ENCODE assay signal across 15 cellular contexts in the genomic region with DNA sequence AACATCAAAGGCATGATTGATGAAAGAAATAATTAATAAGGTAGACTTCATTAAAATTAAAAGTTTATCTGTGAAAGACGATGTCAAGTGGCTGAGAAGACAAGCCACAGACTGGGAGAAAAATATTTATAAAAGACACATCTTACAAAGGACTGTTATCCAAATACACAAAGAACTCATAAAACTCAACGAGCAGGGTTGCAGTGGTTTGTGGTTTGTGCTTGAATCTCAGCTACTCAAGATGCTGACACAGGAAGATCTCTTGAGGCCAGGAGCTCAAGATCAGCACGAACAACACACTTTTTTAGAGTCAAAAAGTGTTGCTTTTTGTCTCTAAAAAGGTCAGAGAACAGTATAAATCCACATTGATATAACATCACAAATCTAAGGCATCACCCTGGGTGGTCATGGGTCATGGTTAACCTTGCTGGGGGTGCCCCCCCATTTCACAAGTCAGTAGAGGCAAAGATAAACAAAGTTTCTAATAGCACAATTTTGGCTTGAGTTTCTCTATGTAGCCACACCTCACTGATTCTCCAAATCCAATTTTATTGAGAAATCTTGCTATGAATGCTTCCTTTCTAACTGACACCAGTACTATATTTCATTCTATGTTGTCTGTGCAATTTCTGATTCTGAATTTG.
DNase-seq lines count a peak whose midpoint lies in the region; ATAC-seq and TF ChIP-seq lines count a peak whose summit lies in the region.
"Had no signal": no experiment of that assay in that cellular context is flagged by ENCODE, and none has a peak within 500 bp of the region (broad histone marks: within the 10 kb centered on the region; RNA-seq: fewer than 3 reads in every experiment).

No MANE protein-coding gene starts in this region.

- ATAC-seq in PC-3 (peak; percentile 54), HG03469 (IDR thresholded peaks at IDR 0.05; ENCODE audit: unreplicated experiment) (no peak)
- no peak for ATAC-seq in activated naive CD4-positive, alpha-beta T cell treated with anti-CD3 and anti-CD28 coated beads, Interleukin-2, amount 50 U/mL, for 72 hours
- ATAC-seq: SK-N-SH treated with all-trans-retinoic acid at 6 μM for 48 hours had no signal

- CTCF ChIA-PET in PC-3 (lab: Charles Lee) (no interaction called here), Calu3 (lab: Charles Lee) (no interaction called here)

- H3K9me3 Mint-ChIP-seq in Calu3 (ENCODE audit: low read depth, unreplicated experiment): peaks cover 13% of the 10 kb centered on the region
- no peaks in the 10 kb centered on the region for H3K9me3 Mint-ChIP-seq in activated naive CD4-positive, alpha-beta T cell treated with anti-CD3 and anti-CD28 coated beads, Interleukin-2, amount 50 U/mL, for 72 hours

- H3K36me3 ChIP-seq in PC-3 (ENCODE audit: low read depth, low read length): no peaks in the 10 kb centered on the region
- H3K36me3 ChIP-seq: BE2C, suprapubic skin had no signal

- POLR2A ChIA-PET in PC-3 (lab: Charles Lee; ENCODE audit: unreplicated experiment): no interaction called here

- TF ChIP-seq CTCF in PC-3 (conservative IDR thresholded peaks at IDR 0.05; ENCODE audit: low read depth, low read length): no peak
- no peak for TF ChIP-seq CTCF in astrocyte of the spinal cord (IDR thresholded peaks at IDR 0.05; ENCODE audit: low read depth, low read length)
- TF ChIP-seq CTCF in Calu3 (IDR thresholded peaks at IDR 0.05; ENCODE audit: unreplicated experiment): no peak

- in situ Hi-C loops in astrocyte of the spinal cord (cut with HindIII; ENCODE audit: low sequenced_read_pairs): no loop called here

- no peaks in the 10 kb centered on the region for H3K27me3 ChIP-seq in PC-3 (ENCODE audit: low read length)
- H3K27me3 ChIP-seq: BE2C, suprapubic skin had no signal

- no peak overlapping the region for H3K27ac Mint-ChIP-seq in Calu3 (ENCODE audit: unreplicated experiment)
- peak overlapping the region in 1 of 2 donors; percentile 50 for H3K27ac Mint-ChIP-seq in activated naive CD4-positive, alpha-beta T cell treated with anti-CD3 and anti-CD28 coated beads, Interleukin-2, amount 50 U/mL, for 72 hours
- H3K27ac Mint-ChIP-seq: nephron progenitor cell had no signal

- no peaks in the 10 kb centered on the region for H3K9me2 ChIP-seq in PC-3 (replicated peaks; ENCODE audit: low read length)

- no peaks in the 10 kb centered on the region for H3K79me2 ChIP-seq in PC-3 (ENCODE audit: low read length)

- intact Hi-C loops in PC-3 (cut with micrococcal nuclease): no loop called here
- intact Hi-C loops in Calu3 (cut with micrococcal nuclease; ENCODE audit: unreplicated experiment): no loop called here

- BruUV-seq in PC-3 (replicated peaks; lab: Mats Ljungman, UMichigan): no TSS peak
- BruUV-seq in Calu3 (replicated peaks; lab: Mats Ljungman, UMichigan): no TSS peak

- no peak overlapping the region for H3K27ac ChIP-seq in PC-3 (ENCODE audit: low read length)
- H3K27ac ChIP-seq: suprapubic skin had no signal

- H3K36me3 Mint-ChIP-seq in Calu3 (ENCODE audit: insufficient read depth, unreplicated experiment): no peaks in the 10 kb centered on the region
- H3K36me3 Mint-ChIP-seq in activated naive CD4-positive, alpha-beta T cell treated with anti-CD3 and anti-CD28 coated beads, Interleukin-2, amount 50 U/mL, for 72 hours: peaks cover 0 to 3% of the 10 kb centered on the region in 2 donors

- H3K9ac ChIP-seq in PC-3 (ENCODE audit: low read length): no peak overlapping the region

- no peak overlapping the region for H3K4me2 ChIP-seq in PC-3 (ENCODE audit: low read length)

- H3K4me3 ChIP-seq in PC-3 (ENCODE audit: low read length): no peak overlapping the region
- no peak overlapping the region for H3K4me3 ChIP-seq in astrocyte of the spinal cord (ENCODE audit: low read depth, low read length)
- H3K4me3 ChIP-seq: lung, suprapubic skin had no signal

- H3K4me1 ChIP-seq in PC-3 (ENCODE audit: insufficient read depth, low read length): no peaks in the 10 kb centered on the region
- H3K4me1 ChIP-seq: BE2C, suprapubic skin had no signal

- DNase-seq in H4 (ENCODE audit: low spot score) (peak; percentile 88), PC-3 (peak; percentile 10), astrocyte of the spinal cord (ENCODE audit: low read depth, low spot score) (peak; percentile 80), myocyte (ENCODE audit: low read depth) (peak; percentile 39), NCI-H2107 (lab: John Stamatoyannopoulos, UW) (no peak), Calu3 (no peak)
- no peak for DNase-seq in activated naive CD4-positive, alpha-beta T cell treated with anti-CD3 and anti-CD28 coated beads, Interleukin-2, amount 50 U/mL, for 72 hours (ENCODE audit: low spot score in 2 of 2)
- DNase-seq: BE2C; effector memory CD4-positive, alpha-beta T cell; IMR-90; nephron progenitor cell had no signal

- H3K4me1 Mint-ChIP-seq in Calu3 (ENCODE audit: low read depth, unreplicated experiment): peaks cover 19% of the 10 kb centered on the region

- H4K20me1 ChIP-seq in PC-3 (ENCODE audit: low read length): no peaks in the 10 kb centered on the region

- H3K27me3 Mint-ChIP-seq in Calu3 (ENCODE audit: unreplicated experiment): no peaks in the 10 kb centered on the region

- no peaks in the 10 kb centered on the region for H3F3A ChIP-seq in PC-3 (ENCODE audit: low read length, unreplicated experiment)

- no peaks in the 10 kb centered on the region for H3K9me3 ChIP-seq in PC-3 (ENCODE audit: low read length)
- H3K9me3 ChIP-seq: BE2C, suprapubic skin had no signal

- no peak overlapping the region for H2AFZ ChIP-seq in PC-3 (ENCODE audit: low read length)

- H3K4me3 Mint-ChIP-seq in Calu3 (ENCODE audit: low read depth, unreplicated experiment): no peak overlapping the region
- H3K4me3 Mint-ChIP-seq: nephron progenitor cell had no signal

Comparison
In these comparisons a context has a peak if more than half of its experiments do, and no peak if none do; other contexts are left out.
1. DNase-seq: peak in H4 (single experiment), PC-3 (single experiment), astrocyte of the spinal cord (single experiment) and myocyte (single experiment); none in NCI-H2107 (single experiment), Calu3 (single experiment) and activated naive CD4-positive, alpha-beta T cell treated with anti-CD3 and anti-CD28 coated beads, Interleukin-2, amount 50 U/mL, for 72 hours (0 of 2).